Comparison of ENCODE assay signal across 22 cellular contexts in the genomic region with DNA sequence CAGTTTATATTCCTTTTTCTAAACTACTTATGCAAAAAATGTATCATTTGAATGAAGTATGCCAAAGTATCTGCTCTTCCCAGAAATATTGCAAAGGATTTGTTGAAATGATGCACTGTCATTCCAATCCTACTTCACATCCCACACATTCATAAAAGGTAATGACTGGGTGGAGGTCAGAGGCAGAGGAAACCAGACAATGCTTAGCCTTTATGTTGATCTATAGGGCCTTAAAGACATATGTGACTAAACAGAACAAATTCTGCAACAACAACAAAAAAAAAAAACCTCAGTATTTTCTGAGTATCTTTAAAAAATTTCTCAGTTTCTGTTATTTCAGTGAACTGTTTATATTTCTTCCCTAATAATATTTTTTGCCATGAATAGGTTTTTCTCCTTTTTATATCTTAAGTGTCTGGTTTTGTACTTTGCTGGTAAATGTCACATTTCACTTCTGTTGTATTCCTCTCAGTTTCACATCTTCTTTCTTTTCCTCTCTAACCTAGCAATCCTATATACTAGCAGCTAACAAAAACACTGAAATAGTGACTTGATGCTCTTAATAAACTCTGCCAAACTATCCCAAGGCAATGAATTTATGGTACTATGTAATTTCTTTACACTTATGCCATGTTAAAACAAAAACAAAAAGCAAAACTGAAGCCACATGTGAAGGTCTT.
A peak's percentile ranks its signal among the peaks of the same experiment; 100 is the strongest.
DNase-seq lines count a peak whose midpoint lies in the region; ATAC-seq, FAIRE-seq and TF ChIP-seq lines count a peak whose summit lies in the region.
"Had no signal": no experiment of that assay in that cellular context is flagged by ENCODE, and none has a peak within 500 bp of the region (broad histone marks: within the 10 kb centered on the region; RNA-seq: fewer than 3 reads in every experiment).

No MANE protein-coding gene starts in this region.

- BruUV-seq in MCF 10A (replicated peaks; lab: Mats Ljungman, UMichigan), result no TSS peak

- H3K9me3 Mint-ChIP-seq in stimulated activated naive B cell treated with anti-CD40 and anti-IgM and Interleukin-4, amounts not matched to agents 10 μg/mL and 1 μg/mL and 100 μg/mL, for 72 hours, result peaks cover 0 to 4% of the 10 kb centered on the region in 2 donors
- H3K9me3 Mint-ChIP-seq in MCF 10A (ENCODE audit: unreplicated experiment), result no peaks in the 10 kb centered on the region

- H3K27ac Mint-ChIP-seq in stimulated activated naive B cell treated with anti-CD40 and anti-IgM and Interleukin-4, amounts not matched to agents 10 μg/mL and 1 μg/mL and 100 μg/mL, for 72 hours, result no peak overlapping the region
- no peak overlapping the region for H3K27ac Mint-ChIP-seq in MCF 10A (ENCODE audit: low read depth, unreplicated experiment)
- H3K27ac Mint-ChIP-seq: B cell, nephron progenitor cell had no signal

- POLR2A ChIA-PET in MCF 10A (lab: Yijun Ruan, JAX), result no interaction called here

- H4K20me1 ChIP-seq in MM.1S (ENCODE audit: insufficient read depth, low read length), result no peaks in the 10 kb centered on the region

- DNase-seq in SIG-M5 treated with dmso at 0.1 percent for 504 hours (lab: John Stamatoyannopoulos, UW; ENCODE audit: unreplicated experiment) (peak; percentile 0), SIG-M5 (lab: John Stamatoyannopoulos, UW) (no peak), H54 (ENCODE audit: insufficient read length, low spot score) (no peak), MM.1S (peak; percentile 10), MCF 10A (ENCODE audit: unreplicated experiment) (no peak)
- no peak for DNase-seq in stimulated activated naive B cell treated with anti-CD40 and anti-IgM and Interleukin-4, amounts not matched to agents 10 μg/mL and 1 μg/mL and 100 μg/mL, for 72 hours
- no peak for DNase-seq in effector memory CD4-positive, alpha-beta T cell
- DNase-seq: 8988T; activated CD4-positive, alpha-beta T cell treated with anti-CD3 and anti-CD28 coated beads, Interleukin-2, amount 50 U/mL, for 48 hours; amygdala; COR-L47; heart right ventricle; NCI-H1694 treated with DMSO at 0.1 percent for 48 hours; nephron progenitor cell; Peyer's patch had no signal

- H3K4me3 Mint-ChIP-seq in stimulated activated naive B cell treated with anti-CD40 and anti-IgM and Interleukin-4, amounts not matched to agents 10 μg/mL and 1 μg/mL and 100 μg/mL, for 72 hours, result no peak overlapping the region
- no peak overlapping the region for H3K4me3 Mint-ChIP-seq in MCF 10A (ENCODE audit: unreplicated experiment)
- H3K4me3 Mint-ChIP-seq: B cell, nephron progenitor cell had no signal

- H3K4me1 Mint-ChIP-seq in stimulated activated naive B cell treated with anti-CD40 and anti-IgM and Interleukin-4, amounts not matched to agents 10 μg/mL and 1 μg/mL and 100 μg/mL, for 72 hours, result peaks cover 0 to 4% of the 10 kb centered on the region in 2 donors
- H3K4me1 Mint-ChIP-seq in MCF 10A (ENCODE audit: insufficient read depth, unreplicated experiment), result peaks cover 6% of the 10 kb centered on the region
- H3K4me1 Mint-ChIP-seq: B cell had no signal

- no peak for TF ChIP-seq POLR2A in H54 (IDR thresholded peaks at IDR 0.05; ENCODE audit: low read depth, low read length)

- intact Hi-C loops in MCF 10A (cut with micrococcal nuclease), result no loop called here

- no peaks in the 10 kb centered on the region for H3K9me3 ChIP-seq in MM.1S (replicated peaks; ENCODE audit: insufficient read depth, low read length)
- no peaks in the 10 kb centered on the region for H3K9me3 ChIP-seq in effector memory CD4-positive, alpha-beta T cell (ENCODE audit: control insufficient read depth, low read length)
- H3K9me3 ChIP-seq: heart right ventricle, Peyer's patch, vagina had no signal

- no peaks in the 10 kb centered on the region for H3K27me3 Mint-ChIP-seq in stimulated activated naive B cell treated with anti-CD40 and anti-IgM and Interleukin-4, amounts not matched to agents 10 μg/mL and 1 μg/mL and 100 μg/mL, for 72 hours
- H3K27me3 Mint-ChIP-seq in MCF 10A (ENCODE audit: insufficient read depth, unreplicated experiment), result no peaks in the 10 kb centered on the region
- H3K27me3 Mint-ChIP-seq: B cell had no signal

- no peaks in the 10 kb centered on the region for H3K9me2 ChIP-seq in MM.1S (replicated peaks; ENCODE audit: insufficient read depth, low read length)

- H3K27ac ChIP-seq in MM.1S (ENCODE audit: low read length), result peak overlapping the region; percentile 9; the same call in 1 of the 2 replicates
- no peak overlapping the region for H3K27ac ChIP-seq in effector memory CD4-positive, alpha-beta T cell (ENCODE audit: insufficient read depth, low read length, poor library complexity, severe bottlenecking)
- H3K27ac ChIP-seq: heart right ventricle, Peyer's patch, SK-N-MC, vagina had no signal

- no peaks in the 10 kb centered on the region for H3K79me2 ChIP-seq in MM.1S (ENCODE audit: low read length)

- H3K4me2 ChIP-seq in MM.1S (ENCODE audit: low read depth, low read length), result peak overlapping the region; percentile 18; the same call in 1 of the 2 replicates

- H3K36me3 ChIP-seq in MM.1S (replicated peaks; ENCODE audit: insufficient read depth, low read length), result no peaks in the 10 kb centered on the region
- no peaks in the 10 kb centered on the region for H3K36me3 ChIP-seq in effector memory CD4-positive, alpha-beta T cell (ENCODE audit: control insufficient read depth, insufficient read depth, low read length)
- H3K36me3 ChIP-seq: heart right ventricle, Peyer's patch, vagina had no signal

- H3K27me3 ChIP-seq in MM.1S (replicated peaks; ENCODE audit: insufficient read depth, low read length), result no peaks in the 10 kb centered on the region
- no peaks in the 10 kb centered on the region for H3K27me3 ChIP-seq in effector memory CD4-positive, alpha-beta T cell (replicated peaks; ENCODE audit: control insufficient read depth, insufficient read depth, low read length, poor library complexity, severe bottlenecking)
- H3K27me3 ChIP-seq: heart right ventricle, Peyer's patch, vagina had no signal

- no peaks in the 10 kb centered on the region for H3K36me3 Mint-ChIP-seq in stimulated activated naive B cell treated with anti-CD40 and anti-IgM and Interleukin-4, amounts not matched to agents 10 μg/mL and 1 μg/mL and 100 μg/mL, for 72 hours
- peaks cover 7% of the 10 kb centered on the region for H3K36me3 Mint-ChIP-seq in MCF 10A (ENCODE audit: insufficient read depth, unreplicated experiment)

- H2AFZ ChIP-seq in MM.1S (ENCODE audit: low read length), result no peak overlapping the region

- H3K4me1 ChIP-seq in MM.1S (ENCODE audit: low read length), result peaks cover 16% of the 10 kb centered on the region
- no peaks in the 10 kb centered on the region for H3K4me1 ChIP-seq in effector memory CD4-positive, alpha-beta T cell (ENCODE audit: control insufficient read depth, insufficient read depth, low read length, poor library complexity, severe bottlenecking)
- H3K4me1 ChIP-seq: heart right ventricle, Peyer's patch, vagina had no signal

- peak; percentile 60 to 71 for ATAC-seq in stimulated activated naive B cell treated with anti-CD40 and anti-IgM and Interleukin-4, amounts not matched to agents 10 μg/mL and 1 μg/mL and 100 μg/mL, for 72 hours (replicated peaks)
- no peak for ATAC-seq in GM21367 (IDR thresholded peaks at IDR 0.05; ENCODE audit: unreplicated experiment)
- ATAC-seq: heart right ventricle, left lobe of liver, sciatic nerve had no signal

- no peak overlapping the region for H3K4me3 ChIP-seq in MM.1S (ENCODE audit: low read length)
- no peak overlapping the region for H3K4me3 ChIP-seq in effector memory CD4-positive, alpha-beta T cell (ENCODE audit: insufficient read depth, low read depth, low read length, poor library complexity, severe bottlenecking)
- H3K4me3 ChIP-seq: heart right ventricle, Peyer's patch, SK-N-MC, vagina had no signal

- no peak overlapping the region for H3K9ac ChIP-seq in MM.1S (ENCODE audit: low read length)

- peak; percentile 30 for FAIRE-seq in H54 (lab: Jason Lieb, UNC)
- FAIRE-seq: GM19239 had no signal

- CTCF ChIA-PET in MCF 10A (lab: Yijun Ruan, JAX), result no interaction called here

- no peak for TF ChIP-seq CTCF in MM.1S (IDR thresholded peaks at IDR 0.05; ENCODE audit: low read length)
- no peak for TF ChIP-seq CTCF in MCF 10A (IDR thresholded peaks at IDR 0.05; ENCODE audit: unreplicated experiment)

- H3F3A ChIP-seq in MM.1S (ENCODE audit: insufficient read depth, low read length), result peaks cover 3% of the 10 kb centered on the region; the same call in 1 of the 2 replicates

Comparison
In these comparisons a context has a peak if more than half of its experiments do, and no peak if none do; other contexts are left out.
1. DNase-seq: peak in SIG-M5 treated with dmso at 0.1 percent for 504 hours (single experiment) and MM.1S (single experiment); none in SIG-M5 (single experiment), H54 (single experiment), stimulated activated naive B cell treated with anti-CD40 and anti-IgM and Interleukin-4, amounts not matched to agents 10 μg/mL and 1 μg/mL and 100 μg/mL, for 72 hours (single experiment), MCF 10A (single experiment) and effector memory CD4-positive, alpha-beta T cell (0 of 3).